10 cellular contexts compared by ENCODE assay signal in genomic region chr11:5690736-5691135, GRCh38. TPM values are rescaled to one million over a fixed set of nuclear protein-coding genes. Genes with fewer than 3 reads are reported as not detected.
DNase-seq lines count a peak whose midpoint lies in the region; ATAC-seq and TF ChIP-seq lines count a peak whose summit lies in the region.
"Had no signal": no experiment of that assay in that cellular context is flagged by ENCODE, and none has a peak within 500 bp of the region (broad histone marks: within the 10 kb centered on the region; RNA-seq: fewer than 3 reads in every experiment).

No MANE protein-coding gene starts in this region.

- peak in 1 of 2 donors; percentile 12 for DNase-seq in activated T-cell treated with anti-CD3 and anti-CD28 coated beads, Interleukin-2, amount 50 U/mL, for 72 hours
- DNase-seq in activated T-cell treated with anti-CD3 and anti-CD28 coated beads for 4 hours, result no peak
- peak; percentile 17 for DNase-seq in mammary epithelial cell
- peak; percentile 26 for DNase-seq in medulla oblongata (ENCODE audit: extremely low spot score)
- no peak for DNase-seq in upper lobe of right lung
- no peak for DNase-seq in NCI-H1694 (lab: John Stamatoyannopoulos, UW)
- no peak for DNase-seq in NCI-H146 (lab: John Stamatoyannopoulos, UW)
- DNase-seq: DMS153 had no signal

- H3K4me1 ChIP-seq in mammary epithelial cell (ENCODE audit: insufficient read depth, low read length) (peaks cover 20% of the 10 kb centered on the region), upper lobe of right lung (peaks cover 9% of the 10 kb centered on the region)

- H3K79me2 ChIP-seq in mammary epithelial cell (ENCODE audit: insufficient read depth, low read length), result peaks cover 25% of the 10 kb centered on the region

- intact Hi-C loops in mammary epithelial cell (cut with micrococcal nuclease) (no loop called here), upper lobe of right lung (cut with DNase I) (no loop called here)

- in situ Hi-C loops in mammary epithelial cell (cut with MboI; ENCODE audit: low sequenced_read_pairs in 2 of 2), result no loop called here

- peak overlapping the region; percentile 87 for H3K4me2 ChIP-seq in mammary epithelial cell (ENCODE audit: insufficient read depth, low read depth, low read length)

- no peaks in the 10 kb centered on the region for H3K27me3 ChIP-seq in mammary epithelial cell (ENCODE audit: insufficient read depth, low read length)
- no peaks in the 10 kb centered on the region for H3K27me3 ChIP-seq in upper lobe of right lung

- H3K36me3 ChIP-seq in mammary epithelial cell (ENCODE audit: insufficient read depth, low read length), result no peaks in the 10 kb centered on the region
- H3K36me3 ChIP-seq in upper lobe of right lung, result no peaks in the 10 kb centered on the region

- H3K27ac Mint-ChIP-seq in activated T-cell treated with anti-CD3 and anti-CD28 coated beads, Interleukin-2, amount 50 U/mL, for 72 hours, result peak overlapping the region; percentile 88

- TF ChIP-seq CTCF in mammary epithelial cell (conservative IDR thresholded peaks at IDR 0.05 in 1 of 2, IDR thresholded peaks at IDR 0.05 in 1 of 2; ENCODE audit: extremely low read depth in 1 of 2, insufficient read depth in 1 of 2, low read depth in 1 of 2, low read length in 2 of 2) (no peak), upper lobe of right lung (IDR thresholded peaks at IDR 0.05) (no peak)

- no TSS peak for BruUV-seq in mammary epithelial cell (replicated peaks; lab: Mats Ljungman, UMichigan)

- H3K4me3 ChIP-seq in mammary epithelial cell (replicated peaks in 1 of 3; ENCODE audit: insufficient read depth in 1 of 3, low read depth in 2 of 3, low read length in 3 of 3), result peak overlapping the region; percentile 31 to 57 (median 40)
- peak overlapping the region; percentile 70 for H3K4me3 ChIP-seq in upper lobe of right lung

- 17% methylated on average over 4 of the region's 5 CpGs for WGBS in mammary epithelial cell (ENCODE audit: low coverage, missing lambda C conversion rate)

- peak in 1 of 2 donors; percentile 5 for ATAC-seq in activated T-cell treated with anti-CD3 and anti-CD28 coated beads, Interleukin-2, amount 50 U/mL, for 72 hours (replicated peaks in 1 of 2)
- ATAC-seq in upper lobe of right lung (peak; percentile 8), GM21447 (IDR thresholded peaks at IDR 0.05; ENCODE audit: unreplicated experiment) (no peak)

- H3K4me1 Mint-ChIP-seq in activated T-cell treated with anti-CD3 and anti-CD28 coated beads, Interleukin-2, amount 50 U/mL, for 72 hours (ENCODE audit: low read depth), result peaks cover 55% of the 10 kb centered on the region

- no peaks in the 10 kb centered on the region for H3K9me3 Mint-ChIP-seq in activated T-cell treated with anti-CD3 and anti-CD28 coated beads, Interleukin-2, amount 50 U/mL, for 72 hours
- H3K9me3 Mint-ChIP-seq: neural crest cell had no signal

- H2AFZ ChIP-seq in mammary epithelial cell (ENCODE audit: low read depth, low read length), result peak overlapping the region; percentile 81

- no peaks in the 10 kb centered on the region for H4K20me1 ChIP-seq in mammary epithelial cell (ENCODE audit: insufficient read depth, low read length)

- H3K9ac ChIP-seq in mammary epithelial cell (ENCODE audit: insufficient read depth, low read length), result peak overlapping the region; percentile 46

- no peaks in the 10 kb centered on the region for H3K27me3 Mint-ChIP-seq in activated T-cell treated with anti-CD3 and anti-CD28 coated beads, Interleukin-2, amount 50 U/mL, for 72 hours (ENCODE audit: low read depth)

- H3K9me3 ChIP-seq in mammary epithelial cell (replicated peaks; ENCODE audit: insufficient read depth, low read length), result no peaks in the 10 kb centered on the region
- no peaks in the 10 kb centered on the region for H3K9me3 ChIP-seq in upper lobe of right lung

- dilution Hi-C loops in mammary epithelial cell (cut with HindIII; ENCODE audit: low sequenced_read_pairs), result no loop called here

- H3K4me3 Mint-ChIP-seq in activated T-cell treated with anti-CD3 and anti-CD28 coated beads, Interleukin-2, amount 50 U/mL, for 72 hours, result peak overlapping the region; percentile 91 to 96
- H3K4me3 Mint-ChIP-seq: neural crest cell had no signal

- H3K27ac ChIP-seq in mammary epithelial cell (ENCODE audit: insufficient read depth, low read depth, low read length), result peak overlapping the region; percentile 67
- H3K27ac ChIP-seq in upper lobe of right lung, result peak overlapping the region; percentile 94

- CTCF ChIA-PET in mammary epithelial cell (lab: Charles Lee; ENCODE audit: low non-redundant PET), result interaction anchor here (0.6 kb wide), 1 partner anchor 11 kb away, joined by 3 read pairs; no protein-coding TSS in a partner anchor

- H3K36me3 Mint-ChIP-seq in activated T-cell treated with anti-CD3 and anti-CD28 coated beads, Interleukin-2, amount 50 U/mL, for 72 hours (ENCODE audit: insufficient read depth in 2 of 2), result peaks cover 11 to 22% of the 10 kb centered on the region in 2 donors

RNA-seq across cellular contexts. Expression of gene TRIM22, which starts 1.1 kb away (rescaled TPM):
- total RNA-seq in activated T-cell treated with anti-CD3 and anti-CD28 coated beads, Interleukin-2, amount 50 U/mL, for 72 hours, result 100 to 1,000 TPM; 159 to 180 TPM
- 10 to 100 TPM; 57.7 to 89.0 TPM for total RNA-seq in mammary epithelial cell
- 35.9 TPM for polyA plus RNA-seq in mammary epithelial cell
- polyA minus RNA-seq in mammary epithelial cell, result 38.2 TPM
- total RNA-seq in upper lobe of right lung, result 203 TPM

RNA-seq across cellular contexts. Expression of gene TRIM5, which starts 5.9 kb away (rescaled TPM):
- total RNA-seq in activated T-cell treated with anti-CD3 and anti-CD28 coated beads, Interleukin-2, amount 50 U/mL, for 72 hours, result 10 to 100 TPM; 12.9 to 19.4 TPM
- total RNA-seq in mammary epithelial cell, result 10 to 100 TPM; 19.8 to 28.3 TPM
- polyA plus RNA-seq in mammary epithelial cell, result 18.1 TPM
- polyA minus RNA-seq in mammary epithelial cell, result 20.9 TPM
- 44.4 TPM for total RNA-seq in upper lobe of right lung

RNA-seq across cellular contexts. Expression of gene OR56B1, which starts 45.5 kb away (rescaled TPM):
- total RNA-seq in activated T-cell treated with anti-CD3 and anti-CD28 coated beads, Interleukin-2, amount 50 U/mL, for 72 hours, result under 1 TPM; 0.24 to 0.56 TPM
- total RNA-seq in mammary epithelial cell, result not detected
- not detected for polyA plus RNA-seq in mammary epithelial cell
- not detected for polyA minus RNA-seq in mammary epithelial cell
- 0.17 TPM for total RNA-seq in upper lobe of right lung
- total RNA-seq: neural crest cell had no signal

Comparison
In these comparisons a context has a peak if more than half of its experiments do, and no peak if none do; other contexts are left out.
1. DNase-seq: peak in mammary epithelial cell (single experiment) and medulla oblongata (single experiment); none in activated T-cell treated with anti-CD3 and anti-CD28 coated beads for 4 hours (single experiment), upper lobe of right lung (single experiment), NCI-H1694 (single experiment) and NCI-H146 (single experiment).